ENCODE assay signal across 1 cellular context in the genomic region with DNA sequence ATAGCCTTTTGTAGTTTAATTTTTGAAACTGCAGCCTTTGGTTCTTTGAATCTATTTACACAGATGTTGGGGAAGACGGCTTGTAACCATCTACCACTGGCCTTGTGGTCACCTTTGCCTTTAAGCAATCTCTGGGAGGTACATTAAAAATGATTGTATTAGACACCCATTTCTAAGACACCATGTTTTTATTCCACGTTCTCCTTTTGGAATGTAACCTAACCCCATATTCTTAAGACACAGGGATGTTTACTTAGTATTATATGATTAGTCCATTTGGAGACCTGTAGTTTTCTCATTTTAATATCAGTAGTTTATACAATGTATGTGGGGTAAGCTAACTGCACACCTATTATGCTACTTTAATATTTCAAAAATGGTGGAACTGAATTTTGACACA.
TF ChIP-seq lines count a peak whose summit lies in the region.

No MANE protein-coding gene starts in this region.

TF ChIP-seq in IMR-90, 13 proteins besides CTCF, POLR2A, EP300 and RAD21 (continued from another document):
- TF ChIP-seq ELK1 (IDR thresholded peaks at IDR 0.05; ENCODE audit: borderline replicate concordance, low read depth, low read length) (no peak), BHLHE40 (IDR thresholded peaks at IDR 0.05; ENCODE audit: low read depth, low read length) (no peak), RCOR1 (IDR thresholded peaks at IDR 0.05; ENCODE audit: insufficient replicate concordance, low read length) (no peak), RFX5 (IDR thresholded peaks at IDR 0.05; ENCODE audit: low read depth, low read length) (no peak), NFE2L2 (IDR thresholded peaks at IDR 0.05; ENCODE audit: low read depth, low read length) (no peak), SMC3 (IDR thresholded peaks at IDR 0.05; ENCODE audit: low read depth, low read length) (no peak), MAZ (IDR thresholded peaks at IDR 0.05; ENCODE audit: borderline replicate concordance, low read depth, low read length) (no peak), CEBPB (IDR thresholded peaks at IDR 0.05; ENCODE audit: low read depth, low read length) (no peak), CHD1 (IDR thresholded peaks at IDR 0.05; ENCODE audit: low read depth, low read length) (no peak)
